In genomic region chr21:36310016-36310415, GRCh38 we compare ENCODE assay signal across 11 cellular contexts.
A peak's percentile ranks its signal among the peaks of the same experiment; 100 is the strongest.
DNase-seq lines count a peak whose midpoint lies in the region; ATAC-seq lines count a peak whose summit lies in the region.
"Had no signal": no experiment of that assay in that cellular context is flagged by ENCODE, and none has a peak within 500 bp of the region (broad histone marks: within the 10 kb centered on the region; RNA-seq: fewer than 3 reads in every experiment).

No MANE protein-coding gene starts in this region.

- ATAC-seq in HG03025 (IDR thresholded peaks at IDR 0.05; ENCODE audit: low FRiP score, unreplicated experiment) = peak; percentile 45
- ATAC-seq in stimulated activated memory B cell treated with anti-CD40 and anti-IgM and Interleukin-4, amounts not matched to agents 10 μg/mL and 1 μg/mL and 100 μg/mL, for 72 hours = peak; percentile 100
- ATAC-seq: K562, Right ventricle myocardium inferior had no signal

- peaks cover 10% of the 10 kb centered on the region for H3K4me1 Mint-ChIP-seq in stimulated activated memory B cell treated with anti-CD40 and anti-IgM and Interleukin-4, amounts not matched to agents 10 μg/mL and 1 μg/mL and 100 μg/mL, for 72 hours

- peaks cover 2% of the 10 kb centered on the region for H3K9me3 Mint-ChIP-seq in stimulated activated memory B cell treated with anti-CD40 and anti-IgM and Interleukin-4, amounts not matched to agents 10 μg/mL and 1 μg/mL and 100 μg/mL, for 72 hours

- H3K27ac Mint-ChIP-seq in stimulated activated memory B cell treated with anti-CD40 and anti-IgM and Interleukin-4, amounts not matched to agents 10 μg/mL and 1 μg/mL and 100 μg/mL, for 72 hours = peak overlapping the region; percentile 86

- peak overlapping the region; percentile 54 for H3K4me3 Mint-ChIP-seq in stimulated activated memory B cell treated with anti-CD40 and anti-IgM and Interleukin-4, amounts not matched to agents 10 μg/mL and 1 μg/mL and 100 μg/mL, for 72 hours

- DNase-seq in activated effector memory CD4-positive, alpha-beta T cell treated with anti-CD3 and anti-CD28 coated beads, Interleukin-2, amount 50 U/mL, for 16 hours = peak; percentile 75
- DNase-seq in activated effector memory CD4-positive, alpha-beta T cell treated with Interleukin-2 at 50 U/mL for 16 hours = no peak
- peak; percentile 7 for DNase-seq in activated CD4-positive, alpha-beta T cell treated with anti-CD3 and anti-CD28 coated beads, Interleukin-2, amount 50 U/mL, for 1 hour
- DNase-seq in NCI-H510A (lab: John Stamatoyannopoulos, UW) (no peak), NCI-H146 treated with DMSO at 0.1 percent for 48 hours (lab: John Stamatoyannopoulos, UW; ENCODE audit: unreplicated experiment) (no peak), activated gamma-delta T cell treated with Interleukin-2 at 50 U/mL for 16 hours (no peak)
- DNase-seq: amygdala had no signal

- no peaks in the 10 kb centered on the region for H3K36me3 Mint-ChIP-seq in stimulated activated memory B cell treated with anti-CD40 and anti-IgM and Interleukin-4, amounts not matched to agents 10 μg/mL and 1 μg/mL and 100 μg/mL, for 72 hours

- H3K27me3 Mint-ChIP-seq in stimulated activated memory B cell treated with anti-CD40 and anti-IgM and Interleukin-4, amounts not matched to agents 10 μg/mL and 1 μg/mL and 100 μg/mL, for 72 hours = no peaks in the 10 kb centered on the region

Comparison
In these comparisons a context has a peak if more than half of its experiments do, and no peak if none do; other contexts are left out.
1. DNase-seq: peak in activated effector memory CD4-positive, alpha-beta T cell treated with anti-CD3 and anti-CD28 coated beads, Interleukin-2, amount 50 U/mL, for 16 hours (single experiment) and activated CD4-positive, alpha-beta T cell treated with anti-CD3 and anti-CD28 coated beads, Interleukin-2, amount 50 U/mL, for 1 hour (single experiment); none in activated effector memory CD4-positive, alpha-beta T cell treated with Interleukin-2 at 50 U/mL for 16 hours (single experiment), NCI-H510A (single experiment), NCI-H146 treated with DMSO at 0.1 percent for 48 hours (single experiment) and activated gamma-delta T cell treated with Interleukin-2 at 50 U/mL for 16 hours (single experiment).